In genomic region chr21:38140192-38140905, GRCh38 we compare ENCODE assay signal across 1 cellular context.
TF ChIP-seq lines count a peak whose summit lies in the region.

No MANE protein-coding gene starts in this region.

TF ChIP-seq in K562, 482 proteins besides CTCF, POLR2A, EP300 and RAD21 (continued from another document):
- no peak for TF ChIP-seq GTF3C2 (IDR thresholded peaks at IDR 0.05; ENCODE audit: borderline replicate concordance, extremely low read depth, insufficient read length)
- TF ChIP-seq AFF4 (CRISPR knock-in tag; IDR thresholded peaks at IDR 0.05) = no peak
TF ChIP-seq in K562: peak in this region for 3.
